ENCODE assay signal across 10 cellular contexts in the genomic region with DNA sequence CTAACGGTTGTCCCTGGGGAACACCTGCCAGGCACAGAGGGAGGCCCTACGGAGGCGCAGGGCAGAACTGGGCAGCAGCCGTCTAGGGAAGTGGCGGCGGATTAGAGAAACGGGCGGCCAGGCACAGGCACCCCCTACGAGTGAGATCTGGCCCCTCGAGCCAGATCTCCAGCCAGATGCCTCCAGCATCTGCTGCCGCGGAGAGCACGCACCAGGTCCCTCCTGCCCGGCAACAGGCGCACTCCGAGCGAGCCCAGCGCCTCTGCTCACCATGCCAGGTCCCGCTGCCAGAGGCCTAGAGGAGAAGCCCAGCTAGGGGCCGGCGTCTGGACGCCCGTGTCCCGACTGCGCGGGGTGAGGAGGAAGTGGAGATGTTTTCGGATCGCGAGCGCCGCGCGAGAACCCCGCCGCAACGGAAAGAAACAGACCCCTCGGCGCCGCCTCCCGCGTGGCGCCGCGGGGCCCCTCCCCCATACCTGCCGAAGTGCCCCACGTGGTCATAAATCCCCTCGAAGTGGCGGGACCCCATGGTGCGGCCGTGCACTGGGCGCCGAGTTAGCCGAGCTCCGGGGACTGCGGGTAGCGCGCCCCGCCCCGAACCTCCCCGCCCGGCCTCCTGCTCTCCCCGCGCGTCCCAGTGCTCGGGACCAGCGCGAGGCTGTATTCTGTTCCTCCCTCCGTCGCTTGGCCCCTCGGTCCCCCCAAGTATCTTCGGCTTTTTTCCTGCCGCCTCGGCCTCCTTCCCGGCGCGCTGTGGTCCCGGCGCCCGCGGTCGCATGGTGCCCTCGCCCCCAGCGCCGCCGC. TPM values are rescaled to one million over a fixed set of nuclear protein-coding genes. Genes with fewer than 3 reads are reported as not detected.
A peak's percentile ranks its signal among the peaks of the same experiment; 100 is the strongest.
DNase-seq lines count a peak whose midpoint lies in the region; ATAC-seq and TF ChIP-seq lines count a peak whose summit lies in the region.
"Had no signal": no experiment of that assay in that cellular context is flagged by ENCODE, and none has a peak within 500 bp of the region (broad histone marks: within the 10 kb centered on the region; RNA-seq: fewer than 3 reads in every experiment).

Gene SLC22A16, minus strand, starts transcription at position 568 of the 804 bp plus-strand sequence. Its CDS starts 39 bp downstream, at position 529.

- peak within 1 kb of the TSS in 1 of 12 donors; percentile 85 for H3K27ac ChIP-seq in heart left ventricle

- peaks cover 18% of the 10 kb centered on the region for H3K9me3 Mint-ChIP-seq in WTC11
- peaks cover 4 to 7% of the 10 kb centered on the region in 2 donors for H3K9me3 Mint-ChIP-seq in stimulated activated naive B cell treated with anti-CD40 and anti-IgM and Interleukin-4, amounts not matched to agents 10 μg/mL and 1 μg/mL and 100 μg/mL, for 72 hours

- H3K4me1 ChIP-seq in heart left ventricle (peaks cover 0 to 8% (median 0%) of the 10 kb centered on the region in 12 donors), BE2C (no peaks in the 10 kb centered on the region)

- 3 to 10% (median 4%) methylated on average over 22 to 83 of the region's 85 CpGs for WGBS in heart left ventricle, 4 donors

- H3K9me3 ChIP-seq in heart left ventricle: peaks cover 0 to 11% (median 0%) of the 10 kb centered on the region in 12 donors
- H3K9me3 ChIP-seq in BE2C: no peaks in the 10 kb centered on the region

- POLR2A ChIA-PET in WTC11 (lab: Charles Lee): interaction anchor here (0.5 kb wide), 1 partner anchor 460 kb away, joined by 5 read pairs; no protein-coding TSS in a partner anchor

- H3K27me3 ChIP-seq in heart left ventricle (peaks cover 0 to 44% (median 14%) of the 10 kb centered on the region in 9 donors), BE2C (peaks cover 10% of the 10 kb centered on the region)

- CTCF ChIA-PET in WTC11 (lab: Charles Lee): no interaction called here

- TF ChIP-seq POLR2A in heart left ventricle (IDR thresholded peaks at IDR 0.05): no peak

- peaks cover 51% of the 10 kb centered on the region for H3K27me3 Mint-ChIP-seq in WTC11 (ENCODE audit: low read depth)
- H3K27me3 Mint-ChIP-seq in stimulated activated naive B cell treated with anti-CD40 and anti-IgM and Interleukin-4, amounts not matched to agents 10 μg/mL and 1 μg/mL and 100 μg/mL, for 72 hours: peaks cover 16 to 28% of the 10 kb centered on the region in 2 donors

- H3K36me3 Mint-ChIP-seq in WTC11: peaks cover 5% of the 10 kb centered on the region
- H3K36me3 Mint-ChIP-seq in stimulated activated naive B cell treated with anti-CD40 and anti-IgM and Interleukin-4, amounts not matched to agents 10 μg/mL and 1 μg/mL and 100 μg/mL, for 72 hours: no peaks in the 10 kb centered on the region

- H3K4me3 ChIP-seq in heart left ventricle: peak within 1 kb of the TSS in 11 of 12 donors; percentile 16 to 63 (median 38)
- no peak within 1 kb of the TSS for H3K4me3 ChIP-seq in BE2C (ENCODE audit: low read depth, low read length)

- H3K27ac Mint-ChIP-seq in WTC11: no peak within 1 kb of the TSS
- H3K27ac Mint-ChIP-seq in stimulated activated naive B cell treated with anti-CD40 and anti-IgM and Interleukin-4, amounts not matched to agents 10 μg/mL and 1 μg/mL and 100 μg/mL, for 72 hours: peak within 1 kb of the TSS; percentile 43

- TF ChIP-seq CTCF in WTC11 (IDR thresholded peaks at IDR 0.05) (no peak), heart left ventricle (IDR thresholded peaks at IDR 0.05) (no peak), BE2C (IDR thresholded peaks at IDR 0.05; ENCODE audit: low read depth, low read length) (no peak)

- ATAC-seq in WTC11 (peak; percentile 80), heart left ventricle (peak in 3 of 4 donors; percentile 22 to 55 (median 48)), GM18907 (IDR thresholded peaks at IDR 0.05; ENCODE audit: unreplicated experiment) (no peak)
- peak; percentile 62 to 69 for ATAC-seq in stimulated activated naive B cell treated with anti-CD40 and anti-IgM and Interleukin-4, amounts not matched to agents 10 μg/mL and 1 μg/mL and 100 μg/mL, for 72 hours (replicated peaks)

- H3K4me3 Mint-ChIP-seq in WTC11: peak within 1 kb of the TSS; percentile 69
- H3K4me3 Mint-ChIP-seq in stimulated activated naive B cell treated with anti-CD40 and anti-IgM and Interleukin-4, amounts not matched to agents 10 μg/mL and 1 μg/mL and 100 μg/mL, for 72 hours: peak within 1 kb of the TSS; percentile 86 to 89

- no peaks in the 10 kb centered on the region for H3K36me3 ChIP-seq in heart left ventricle
- no peaks in the 10 kb centered on the region for H3K36me3 ChIP-seq in BE2C

- H3K4me1 Mint-ChIP-seq in WTC11: no peaks in the 10 kb centered on the region
- peaks cover 7 to 16% of the 10 kb centered on the region in 2 donors for H3K4me1 Mint-ChIP-seq in stimulated activated naive B cell treated with anti-CD40 and anti-IgM and Interleukin-4, amounts not matched to agents 10 μg/mL and 1 μg/mL and 100 μg/mL, for 72 hours

- intact Hi-C loops in heart left ventricle (cut with DNase I): no loop called here

- DNase-seq in DMS53 (lab: John Stamatoyannopoulos, UW): peak; percentile 35
- no peak for DNase-seq in DMS53 treated with DMSO at 0.1 percent for 48 hours (lab: John Stamatoyannopoulos, UW; ENCODE audit: unreplicated experiment)
- DNase-seq in WTC11 (ENCODE audit: low spot score): peak; percentile 50
- DNase-seq in heart left ventricle: peak in 3 of 5 donors; percentile 26 to 76 (median 31)
- peak; percentile 11 for DNase-seq in stimulated activated naive B cell treated with anti-CD40 and anti-IgM and Interleukin-4, amounts not matched to agents 10 μg/mL and 1 μg/mL and 100 μg/mL, for 72 hours
- no peak for DNase-seq in BE2C
- DNase-seq in stimulated activated CD4-positive, alpha-beta T cell treated with anti-CD3 and anti-CD28 coated beads, Interleukin-12 subunit alpha, Interleukin-12 subunit beta, amount 100 ng/mL, for 4 hours: no peak
- DNase-seq: stimulated activated CD4-positive, alpha-beta T cell treated with anti-CD3 and anti-CD28 coated beads, Interleukin-4, amount 100 ng/mL, for 24 hours had no signal

TF ChIP-seq in WTC11, 78 proteins besides CTCF, POLR2A, EP300 and RAD21:
- TF ChIP-seq ZNF317 (CRISPR knock-in tag; IDR thresholded peaks at IDR 0.05; ENCODE audit: borderline replicate concordance, low read depth): no peak
- TF ChIP-seq, protein P1, sequence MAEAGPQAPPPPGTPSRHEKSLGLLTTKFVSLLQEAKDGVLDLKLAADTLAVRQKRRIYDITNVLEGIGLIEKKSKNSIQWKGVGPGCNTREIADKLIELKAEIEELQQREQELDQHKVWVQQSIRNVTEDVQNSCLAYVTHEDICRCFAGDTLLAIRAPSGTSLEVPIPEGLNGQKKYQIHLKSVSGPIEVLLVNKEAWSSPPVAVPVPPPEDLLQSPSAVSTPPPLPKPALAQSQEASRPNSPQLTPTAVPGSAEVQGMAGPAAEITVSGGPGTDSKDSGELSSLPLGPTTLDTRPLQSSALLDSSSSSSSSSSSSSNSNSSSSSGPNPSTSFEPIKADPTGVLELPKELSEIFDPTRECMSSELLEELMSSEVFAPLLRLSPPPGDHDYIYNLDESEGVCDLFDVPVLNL (CRISPR knock-in tag; IDR thresholded peaks at IDR 0.05; ENCODE audit: borderline replicate concordance, low read depth): 0 out of 2 replicates have a peak, but pooled peaks have one; percentile 34

RNA-seq across cellular contexts. Expression of gene SLC22A16, which starts in this region (rescaled TPM):
- total RNA-seq in WTC11 (2021) (0.34 TPM in 1 of 3 replicates, not detected in the others), heart left ventricle (1 to 10 TPM in 2 of 9 donors, under 1 TPM in 1, not detected in 6; 0.42 to 2.4 (median 2.2) TPM)
- under 1 TPM in 1 of 2 donors, not detected in 1; 0.25 TPM for polyA plus RNA-seq in heart left ventricle
- polyA plus RNA-seq in BE2C (2012; ENCODE audit: insufficient read depth, insufficient read length, low read depth): not detected
- total RNA-seq: dermis microvascular lymphatic vessel endothelial cell had no signal

Comparison
In these comparisons a context has a peak if more than half of its experiments do, and no peak if none do; other contexts are left out.
1. DNase-seq: peak in DMS53 (single experiment), heart left ventricle (3 of 5) and stimulated activated naive B cell treated with anti-CD40 and anti-IgM and Interleukin-4, amounts not matched to agents 10 μg/mL and 1 μg/mL and 100 μg/mL, for 72 hours (single experiment); none in DMS53 treated with DMSO at 0.1 percent for 48 hours (single experiment), BE2C (single experiment) and stimulated activated CD4-positive, alpha-beta T cell treated with anti-CD3 and anti-CD28 coated beads, Interleukin-12 subunit alpha, Interleukin-12 subunit beta, amount 100 ng/mL, for 4 hours (single experiment).
2. Peak in DNase-seq and ATAC-seq in WTC11; RNA of the gene not detected or under 1 TPM.